Comparison of ENCODE assay signal across 1 cellular context in genomic region chr11:46594383-46594718, GRCh38.
TF ChIP-seq lines count a peak whose summit lies in the region.

No MANE protein-coding gene starts in this region.

TF ChIP-seq in K562, 482 proteins besides CTCF, POLR2A, EP300 and RAD21 (continued from another document):
- TF ChIP-seq ZNF318 (IDR thresholded peaks at IDR 0.05; ENCODE audit: borderline replicate concordance in 1 of 2, low read depth in 1 of 2) (0 out of 4 replicates have a peak, but pooled peaks of 1 of the 2 experiments have one; percentile 60), ZNF592 (IDR thresholded peaks at IDR 0.05) (peak; percentile 27), ZNF444 (CRISPR knock-in tag; IDR thresholded peaks at IDR 0.05) (no peak)
